In the genomic region with DNA sequence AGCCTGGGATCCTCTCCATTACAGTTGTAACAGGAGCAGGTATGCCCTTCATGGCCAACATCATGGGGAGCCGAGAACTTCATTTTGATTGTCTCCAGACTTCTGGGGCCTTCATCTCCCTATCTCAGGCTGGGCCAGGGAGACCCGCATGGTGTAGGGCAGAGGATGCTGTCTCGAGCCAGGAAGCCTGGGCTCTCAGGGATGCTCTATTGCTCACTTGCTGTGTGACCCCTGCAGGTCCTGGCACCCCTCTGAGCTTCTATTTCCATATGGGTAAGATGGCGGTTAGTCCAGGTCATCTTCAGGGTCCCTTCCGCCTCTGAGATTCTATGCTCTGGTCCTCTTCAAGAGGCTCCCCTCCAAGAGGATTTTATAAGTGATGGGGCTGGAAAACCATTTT, we compare ENCODE assay signal across 22 cellular contexts. TPM values are rescaled to one million over a fixed set of nuclear protein-coding genes. Genes with fewer than 3 reads are reported as not detected.
DNase-seq lines count a peak whose midpoint lies in the region; TF ChIP-seq lines count a peak whose summit lies in the region.
"Had no signal": no experiment of that assay in that cellular context is flagged by ENCODE, and none has a peak within 500 bp of the region (broad histone marks: within the 10 kb centered on the region; RNA-seq: fewer than 3 reads in every experiment).

No MANE protein-coding gene starts in this region.

- no peaks in the 10 kb centered on the region for H3K79me2 ChIP-seq in GM23248 (ENCODE audit: insufficient read depth)

- H2AFZ ChIP-seq in GM23248, result 0 out of 2 replicates have a peak overlapping the region, but pooled peaks have one; percentile 27
- H2AFZ ChIP-seq: neural progenitor cell, PC-9 had no signal

- no peak overlapping the region for H3K9ac ChIP-seq in GM23248
- peak overlapping the region in 1 of 2 donors; percentile 42 for H3K9ac ChIP-seq in mucosa of rectum (ENCODE audit: low read depth in 1 of 2, low read length in 2 of 2)
- H3K9ac ChIP-seq: neural progenitor cell had no signal

- no peak overlapping the region for H3K27ac ChIP-seq in GM23248
- H3K27ac ChIP-seq in dorsolateral prefrontal cortex, result peak overlapping the region in 36 of 59 donors; percentile 3 to 72 (median 40)
- H3K27ac ChIP-seq in mucosa of rectum (ENCODE audit: low read depth in 2 of 2, low read length in 2 of 2), result peak overlapping the region; percentile 74 to 77
- H3K27ac ChIP-seq in suprapubic skin, result peak overlapping the region; percentile 2
- no peak overlapping the region for H3K27ac ChIP-seq in brain microvascular endothelial cell
- H3K27ac ChIP-seq: neural progenitor cell, PC-9, SJSA1, tibial artery had no signal

- no peak overlapping the region for H3K4me2 ChIP-seq in GM23248 (ENCODE audit: unreplicated experiment)
- H3K4me2 ChIP-seq: neural progenitor cell, PC-9 had no signal

- TF ChIP-seq POLR2A in suprapubic skin (IDR thresholded peaks at IDR 0.05), result no peak

- H3K9me3 ChIP-seq in GM23248 (ENCODE audit: low read depth) (no peaks in the 10 kb centered on the region), mucosa of rectum (ENCODE audit: control insufficient read depth in 2 of 2, low read length in 2 of 2) (no peaks in the 10 kb centered on the region), suprapubic skin (no peaks in the 10 kb centered on the region)
- H3K9me3 ChIP-seq: Caco-2, gastrocnemius medialis, SJSA1, tibial artery had no signal

- TF ChIP-seq CTCF in dorsolateral prefrontal cortex (IDR thresholded peaks at IDR 0.05 in 54 of 56, conservative IDR thresholded peaks at IDR 0.05 in 2 of 56; ENCODE audit: low read depth in 1 of 56, partially characterized antibody in 56 of 56), result no peak
- no peak for TF ChIP-seq CTCF in suprapubic skin (IDR thresholded peaks at IDR 0.05)
- TF ChIP-seq CTCF in brain microvascular endothelial cell (IDR thresholded peaks at IDR 0.05; ENCODE audit: low read depth, low read length, missing control alignments), result no peak

- 0 out of 2 replicates have a peak, but pooled peaks cover 4% of the 10 kb centered on the region for H3K4me1 ChIP-seq in GM23248 (ENCODE audit: insufficient read depth)
- peaks cover 15 to 17% of the 10 kb centered on the region in 2 donors for H3K4me1 ChIP-seq in mucosa of rectum (ENCODE audit: control insufficient read depth in 2 of 2, insufficient read depth in 2 of 2, low read length in 2 of 2)
- no peaks in the 10 kb centered on the region for H3K4me1 ChIP-seq in suprapubic skin
- H3K4me1 ChIP-seq: gastrocnemius medialis, neural progenitor cell, SJSA1, tibial artery had no signal

- H3K9me2 ChIP-seq in GM23248 (ENCODE audit: insufficient read depth), result no peaks in the 10 kb centered on the region

- intact Hi-C loops in dorsolateral prefrontal cortex (cut with DNase I), result no loop called here

- TF ChIP-seq EP300 in suprapubic skin (IDR thresholded peaks at IDR 0.05), result no peak

- H3K4me3 ChIP-seq in GM23248 (no peak overlapping the region), dorsolateral prefrontal cortex (no peak overlapping the region), mucosa of rectum (ENCODE audit: low read length in 2 of 2) (peak overlapping the region in 1 of 2 donors; percentile 26), suprapubic skin (no peak overlapping the region), brain microvascular endothelial cell (ENCODE audit: low read depth, low read length) (no peak overlapping the region)
- H3K4me3 ChIP-seq: gastrocnemius medialis, neural progenitor cell, PC-9, SJSA1, tibial artery had no signal

- H3F3A ChIP-seq in GM23248 (ENCODE audit: insufficient read depth), result peaks cover 5% of the 10 kb centered on the region; the same call in 1 of the 2 replicates

- in situ Hi-C loops in GM23248 (cut with MboI), result no loop called here
- in situ Hi-C loops in brain microvascular endothelial cell (cut with HindIII; ENCODE audit: low pct_ligation_motif_present, low sequenced_read_pairs), result no loop called here

- no peaks in the 10 kb centered on the region for H3K36me3 ChIP-seq in GM23248 (ENCODE audit: low read depth)
- no peaks in the 10 kb centered on the region for H3K36me3 ChIP-seq in mucosa of rectum (ENCODE audit: control insufficient read depth in 2 of 2, insufficient read depth in 2 of 2, low read length in 2 of 2)
- peaks cover under 1% of the 10 kb centered on the region for H3K36me3 ChIP-seq in suprapubic skin
- H3K36me3 ChIP-seq in brain microvascular endothelial cell (replicated peaks), result no peaks in the 10 kb centered on the region
- H3K36me3 ChIP-seq: gastrocnemius medialis, neural progenitor cell, SJSA1, tibial artery had no signal

- DNase-seq in GM23248 (no peak), dorsolateral prefrontal cortex (no peak), suprapubic skin (ENCODE audit: low spot score in 2 of 2) (no peak), pons (ENCODE audit: low spot score) (no peak), islet precursor cell (no peak), activated gamma-delta T cell treated with Interleukin-2 at 50 U/mL for 16 hours (no peak), brain microvascular endothelial cell (no peak)
- DNase-seq: activated CD4-positive, alpha-beta T cell treated with anti-CD3 and anti-CD28 coated beads, Interleukin-2, amount 10 ng/mL, durations not matched to agents 7 days and 5 days; activated CD8-positive, alpha-beta memory T cell treated with anti-CD3 and anti-CD28 coated beads, Interleukin-2, amount 10 ng/mL, durations not matched to agents 7 days and 5 days; AML-193; effector CD8-positive, alpha-beta T cell; GOT3; PC-9; stimulated activated CD4-positive, alpha-beta T cell treated with anti-CD3 and anti-CD28 coated beads, Interleukin-4, amount 100 ng/mL, for 24 hours; stimulated activated naive CD8-positive, alpha-beta T cell treated with anti-CD3 and anti-CD28 coated beads, Interleukin-15, Interleukin-2, amounts not matched to agents 100 U/mL and 50 U/mL, for 24 hours; T-helper 2 cell had no signal

- 94 to 96% methylated on average over 5 of the region's 5 CpGs for WGBS in GM23248 (ENCODE audit: low coverage in 1 of 2, low lambda C conversion rate in 2 of 2, missing lambda C conversion rate in 2 of 2), 2 experiments
- WGBS in suprapubic skin, result 91% methylated on average over 5 of the region's 5 CpGs

- H4K20me1 ChIP-seq in GM23248 (ENCODE audit: insufficient read depth), result no peaks in the 10 kb centered on the region

- no peaks in the 10 kb centered on the region for H3K27me3 ChIP-seq in GM23248 (replicated peaks; ENCODE audit: insufficient read depth)
- no peaks in the 10 kb centered on the region for H3K27me3 ChIP-seq in dorsolateral prefrontal cortex
- H3K27me3 ChIP-seq in mucosa of rectum (ENCODE audit: control insufficient read depth in 2 of 2, insufficient read depth in 2 of 2, low read length in 2 of 2), result no peaks in the 10 kb centered on the region
- no peaks in the 10 kb centered on the region for H3K27me3 ChIP-seq in suprapubic skin
- no peaks in the 10 kb centered on the region for H3K27me3 ChIP-seq in brain microvascular endothelial cell (replicated peaks)
- H3K27me3 ChIP-seq: gastrocnemius medialis, neural progenitor cell, SJSA1, tibial artery had no signal

RNA-seq across cellular contexts. Expression of a gene that starts 20.6 kb away (rescaled TPM):
- 16.7 and 21.2 TPM in 2 replicates for total RNA-seq in GM23248 (2014; rRNA removed; shearing (Covaris generic))
- polyA plus RNA-seq in GM23248 (2016; fragmentation: Nextera tagmentation; extraction: Ambion mirVana), result 20.0 and 20.5 TPM in 2 replicates
- total RNA-seq in dorsolateral prefrontal cortex, result 10 to 100 TPM in 9 of 120 experiments, 1 to 10 TPM in 111; 1.7 to 12.4 (median 5.5) TPM
- total RNA-seq in suprapubic skin, result 10 to 100 TPM; 29.0 to 35.9 (median 32.8) TPM

RNA-seq across cellular contexts. Expression of a gene that starts 28.4 kb away (rescaled TPM):
- not detected in 2 replicates for total RNA-seq in GM23248 (2014; rRNA removed; shearing (Covaris generic))
- polyA plus RNA-seq in GM23248 (2016; fragmentation: Nextera tagmentation; extraction: Ambion mirVana), result 0.34 TPM in 1 of 2 replicates, not detected in the other
- total RNA-seq in dorsolateral prefrontal cortex (10 to 100 TPM in 62 of 120 experiments, 1 to 10 TPM in 58; 2.5 to 22.4 (median 10.1) TPM), suprapubic skin (10 to 100 TPM in 3 of 4 donors, 1 to 10 TPM in 1; 9.1 to 22.5 (median 17.7) TPM)

RNA-seq across cellular contexts. Expression of a gene that starts 44.2 kb away (rescaled TPM):
- 7.6 and 8.1 TPM in 2 replicates for total RNA-seq in GM23248 (2014; rRNA removed; shearing (Covaris generic))
- polyA plus RNA-seq in GM23248 (2016; fragmentation: Nextera tagmentation; extraction: Ambion mirVana), result 21.4 and 24.7 TPM in 2 replicates
- total RNA-seq in dorsolateral prefrontal cortex, result 10 to 100 TPM; 10.1 to 39.6 (median 18.3) TPM
- 10 to 100 TPM in 1 of 4 donors, 1 to 10 TPM in 3; 4.7 to 11.0 (median 6.3) TPM for total RNA-seq in suprapubic skin

Comparison
In these comparisons a context has a peak if more than half of its experiments do, and no peak if none do; other contexts are left out.
1. H3K27ac ChIP-seq: peak in dorsolateral prefrontal cortex (36 of 59), mucosa of rectum (2 of 2) and suprapubic skin (single experiment); none in GM23248 (single experiment) and brain microvascular endothelial cell (single experiment).